Comparison of ENCODE assay signal across 9 cellular contexts in the genomic region with DNA sequence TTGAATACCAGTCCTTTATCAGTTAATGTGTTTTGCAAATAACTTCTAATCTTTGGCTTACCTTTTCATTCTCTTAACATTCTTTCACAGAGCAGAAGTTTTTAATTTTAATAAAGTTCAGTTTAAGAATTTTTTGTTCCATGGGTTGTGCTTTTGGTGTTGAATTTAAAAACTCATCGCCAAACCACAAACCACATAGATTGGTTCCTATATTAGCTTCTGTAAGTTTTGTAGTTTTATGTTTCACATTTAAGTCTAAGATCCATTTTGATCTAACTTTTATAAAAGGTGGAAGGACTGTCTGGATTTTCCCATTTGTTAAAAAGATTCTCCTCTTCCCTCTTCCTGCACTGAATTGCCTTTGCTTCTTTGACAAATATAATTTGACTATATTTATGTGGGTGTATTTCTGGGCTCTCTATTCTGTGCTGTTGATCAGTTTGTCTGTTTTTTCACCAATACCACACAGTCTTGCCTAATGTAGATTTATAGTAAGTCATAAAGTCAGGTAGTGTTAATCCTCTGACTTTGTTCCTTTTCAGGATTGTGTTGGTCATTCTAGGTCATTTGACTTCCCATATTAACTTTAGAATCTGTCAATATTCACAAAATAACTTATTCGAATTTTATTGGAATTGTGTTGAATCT.
"Had no signal": no experiment of that assay in that cellular context is flagged by ENCODE, and none has a peak within 500 bp of the region (broad histone marks: within the 10 kb centered on the region; RNA-seq: fewer than 3 reads in every experiment).

No MANE protein-coding gene starts in this region.

- ATAC-seq: esophagus mucosa, left cardiac atrium had no signal

- H3K27ac Mint-ChIP-seq: activated naive CD4-positive, alpha-beta T cell treated with anti-CD3 and anti-CD28 coated beads for 36 hours had no signal

- H3K4me3 Mint-ChIP-seq: activated naive CD4-positive, alpha-beta T cell treated with anti-CD3 and anti-CD28 coated beads for 36 hours had no signal

- DNase-seq: activated naive CD4-positive, alpha-beta T cell treated with anti-CD3 and anti-CD28 coated beads for 36 hours; anterior cingulate cortex; dermis blood vessel endothelial cell; head of caudate nucleus; left cardiac atrium; midbrain; nucleus accumbens; stimulated activated CD4-positive, alpha-beta T cell treated with anti-CD3 and anti-CD28 coated beads, Interleukin-4, amount 100 ng/mL, for 4 hours had no signal
